8 cellular contexts compared by ENCODE assay signal in the genomic region with DNA sequence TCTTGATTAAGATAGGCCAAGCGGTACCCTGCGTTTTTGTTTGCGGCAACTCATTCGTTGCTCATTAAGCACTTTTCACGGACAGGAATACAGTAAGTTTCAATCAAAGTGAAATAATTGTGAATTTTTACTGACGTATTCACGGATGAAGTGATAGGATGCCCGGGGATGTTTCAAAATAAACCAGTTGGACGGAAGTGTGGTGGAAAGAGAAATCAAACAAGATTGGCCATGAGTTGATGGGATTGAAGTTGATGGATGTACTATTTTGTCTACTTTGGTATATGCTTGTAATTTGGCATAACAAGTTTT. TPM values are rescaled to one million over a fixed set of nuclear protein-coding genes. Genes with fewer than 3 reads are reported as not detected.
DNase-seq lines count a peak whose midpoint lies in the region; ATAC-seq and TF ChIP-seq lines count a peak whose summit lies in the region.

No MANE protein-coding gene starts in this region.

- H3K27ac ChIP-seq in iPS-20b (ENCODE audit: low read length) (peak overlapping the region; percentile 87), subcutaneous abdominal adipose tissue (ENCODE audit: low read depth, low read length) (no peak overlapping the region)

- no peaks in the 10 kb centered on the region for H3K9me3 Mint-ChIP-seq in T-helper 1 cell treated with Interleukin-12 subunit alpha and Interleukin-12 subunit beta and Interleukin-4 antibody, amounts not matched to agents 30 μg/mL and 1 μg/mL, for 36 hours
- no peaks in the 10 kb centered on the region for H3K9me3 Mint-ChIP-seq in activated CD8-positive, alpha-beta T cell treated with anti-CD3 and anti-CD28 coated beads for 36 hours

- H3K27me3 Mint-ChIP-seq in T-helper 1 cell treated with Interleukin-12 subunit alpha and Interleukin-12 subunit beta and Interleukin-4 antibody, amounts not matched to agents 30 μg/mL and 1 μg/mL, for 36 hours (ENCODE audit: low read depth), result peaks cover 10% of the 10 kb centered on the region
- H3K27me3 Mint-ChIP-seq in activated CD8-positive, alpha-beta T cell treated with anti-CD3 and anti-CD28 coated beads for 36 hours, result no peaks in the 10 kb centered on the region

- peaks cover 3% of the 10 kb centered on the region for H3K36me3 Mint-ChIP-seq in T-helper 1 cell treated with Interleukin-12 subunit alpha and Interleukin-12 subunit beta and Interleukin-4 antibody, amounts not matched to agents 30 μg/mL and 1 μg/mL, for 36 hours (ENCODE audit: low read depth)
- peaks cover 24% of the 10 kb centered on the region for H3K36me3 Mint-ChIP-seq in activated CD8-positive, alpha-beta T cell treated with anti-CD3 and anti-CD28 coated beads for 36 hours (ENCODE audit: low read depth)

- H3K36me3 ChIP-seq in iPS-20b (ENCODE audit: insufficient read depth, low read depth, low read length) (peaks cover 23% of the 10 kb centered on the region), subcutaneous abdominal adipose tissue (ENCODE audit: control insufficient read depth in 5 of 5, insufficient read depth in 5 of 5, low read length in 5 of 5) (peaks cover 0 to 14% (median 13%) of the 10 kb centered on the region in 5 donors)

- H3K4me3 ChIP-seq in iPS-20b (ENCODE audit: low read length) (peak overlapping the region; percentile 86), subcutaneous abdominal adipose tissue (ENCODE audit: low read depth in 1 of 5, low read length in 5 of 5) (peak overlapping the region; percentile 86 to 93 (median 89))

- peaks cover 9% of the 10 kb centered on the region; the same call in 1 of the 2 replicates for H3K4me1 ChIP-seq in iPS-20b (ENCODE audit: insufficient read depth, low read length)
- H3K4me1 ChIP-seq in subcutaneous abdominal adipose tissue (ENCODE audit: control insufficient read depth in 5 of 5, insufficient read depth in 5 of 5, low read length in 5 of 5), result peaks cover 4 to 20% (median 11%) of the 10 kb centered on the region in 5 donors

- ATAC-seq in activated CD8-positive, alpha-beta T cell treated with anti-CD3 and anti-CD28 coated beads for 36 hours, result no peak
- no peak for ATAC-seq in HG03039 (IDR thresholded peaks at IDR 0.05; ENCODE audit: unreplicated experiment)

- H3K4me1 Mint-ChIP-seq in T-helper 1 cell treated with Interleukin-12 subunit alpha and Interleukin-12 subunit beta and Interleukin-4 antibody, amounts not matched to agents 30 μg/mL and 1 μg/mL, for 36 hours (ENCODE audit: low read depth), result peaks cover 18% of the 10 kb centered on the region
- H3K4me1 Mint-ChIP-seq in activated CD8-positive, alpha-beta T cell treated with anti-CD3 and anti-CD28 coated beads for 36 hours (ENCODE audit: low read depth), result peaks cover 41% of the 10 kb centered on the region

- intact Hi-C loops in activated CD8-positive, alpha-beta T cell treated with anti-CD3 and anti-CD28 coated beads for 36 hours (cut with micrococcal nuclease), result no loop called here

- peak overlapping the region; percentile 89 for H3K27ac Mint-ChIP-seq in T-helper 1 cell treated with Interleukin-12 subunit alpha and Interleukin-12 subunit beta and Interleukin-4 antibody, amounts not matched to agents 30 μg/mL and 1 μg/mL, for 36 hours
- H3K27ac Mint-ChIP-seq in activated CD8-positive, alpha-beta T cell treated with anti-CD3 and anti-CD28 coated beads for 36 hours, result peak overlapping the region; percentile 95

- POLR2A ChIA-PET in activated CD8-positive, alpha-beta T cell treated with anti-CD3 and anti-CD28 coated beads for 36 hours (lab: Charles Lee), result interaction anchor here (0.6 to 1.2 kb wide), 4 partner anchors 17 to 314 kb away, joined by 3 to 6 read pairs (median 3); no protein-coding TSS in a partner anchor

- TF ChIP-seq CTCF in activated CD8-positive, alpha-beta T cell treated with anti-CD3 and anti-CD28 coated beads for 36 hours (IDR thresholded peaks at IDR 0.05), result no peak

- no peak for DNase-seq in T-helper 1 cell
- DNase-seq in activated CD8-positive, alpha-beta T cell treated with anti-CD3 and anti-CD28 coated beads for 36 hours, result no peak
- no peak for DNase-seq in stimulated activated CD4-positive, alpha-beta T cell treated with anti-CD3 and anti-CD28 coated beads, Interleukin-4, amount 100 ng/mL, for 1 hour
- DNase-seq in cerebellar cortex (ENCODE audit: low spot score), result no peak

- H3K9ac ChIP-seq in iPS-20b (ENCODE audit: low read depth, low read length) (peak overlapping the region; percentile 95), subcutaneous abdominal adipose tissue (ENCODE audit: low read length in 5 of 5) (peak overlapping the region; percentile 59 to 89 (median 81))

- peak overlapping the region; percentile 83 for H3K4me3 Mint-ChIP-seq in T-helper 1 cell treated with Interleukin-12 subunit alpha and Interleukin-12 subunit beta and Interleukin-4 antibody, amounts not matched to agents 30 μg/mL and 1 μg/mL, for 36 hours
- peak overlapping the region; percentile 99 for H3K4me3 Mint-ChIP-seq in activated CD8-positive, alpha-beta T cell treated with anti-CD3 and anti-CD28 coated beads for 36 hours

- CTCF ChIA-PET in activated CD8-positive, alpha-beta T cell treated with anti-CD3 and anti-CD28 coated beads for 36 hours (lab: Charles Lee), result interaction anchor here (1.3 to 2.9 kb wide), 4 partner anchors 20 to 496 kb away, joined by 4 to 19 read pairs (median 10); no protein-coding TSS in a partner anchor

- H3K9me3 ChIP-seq in iPS-20b (ENCODE audit: insufficient read depth, low read depth, low read length) (no peaks in the 10 kb centered on the region), subcutaneous abdominal adipose tissue (ENCODE audit: control insufficient read depth in 5 of 5, low read length in 5 of 5) (no peaks in the 10 kb centered on the region)

- H3K27me3 ChIP-seq in iPS-20b (ENCODE audit: insufficient read depth, low read length), result no peaks in the 10 kb centered on the region
- no peaks in the 10 kb centered on the region for H3K27me3 ChIP-seq in subcutaneous abdominal adipose tissue (ENCODE audit: control insufficient read depth in 5 of 5, insufficient read depth in 4 of 5, low read length in 5 of 5)

RNA-seq across cellular contexts. Expression of a gene that starts 0.5 kb away (rescaled TPM):
- 10 to 100 TPM; 13.1 to 14.6 TPM for total RNA-seq in activated CD8-positive, alpha-beta T cell treated with anti-CD3 and anti-CD28 coated beads for 36 hours
